In genomic region chr6:43916924-43917877, GRCh38 we compare ENCODE assay signal across 1 cellular context.
TF ChIP-seq lines count a peak whose summit lies in the region.

No MANE protein-coding gene starts in this region.

TF ChIP-seq in K562, 482 proteins besides CTCF, POLR2A, EP300 and RAD21 (continued from another document and continues in another):
- TF ChIP-seq, protein P1, sequence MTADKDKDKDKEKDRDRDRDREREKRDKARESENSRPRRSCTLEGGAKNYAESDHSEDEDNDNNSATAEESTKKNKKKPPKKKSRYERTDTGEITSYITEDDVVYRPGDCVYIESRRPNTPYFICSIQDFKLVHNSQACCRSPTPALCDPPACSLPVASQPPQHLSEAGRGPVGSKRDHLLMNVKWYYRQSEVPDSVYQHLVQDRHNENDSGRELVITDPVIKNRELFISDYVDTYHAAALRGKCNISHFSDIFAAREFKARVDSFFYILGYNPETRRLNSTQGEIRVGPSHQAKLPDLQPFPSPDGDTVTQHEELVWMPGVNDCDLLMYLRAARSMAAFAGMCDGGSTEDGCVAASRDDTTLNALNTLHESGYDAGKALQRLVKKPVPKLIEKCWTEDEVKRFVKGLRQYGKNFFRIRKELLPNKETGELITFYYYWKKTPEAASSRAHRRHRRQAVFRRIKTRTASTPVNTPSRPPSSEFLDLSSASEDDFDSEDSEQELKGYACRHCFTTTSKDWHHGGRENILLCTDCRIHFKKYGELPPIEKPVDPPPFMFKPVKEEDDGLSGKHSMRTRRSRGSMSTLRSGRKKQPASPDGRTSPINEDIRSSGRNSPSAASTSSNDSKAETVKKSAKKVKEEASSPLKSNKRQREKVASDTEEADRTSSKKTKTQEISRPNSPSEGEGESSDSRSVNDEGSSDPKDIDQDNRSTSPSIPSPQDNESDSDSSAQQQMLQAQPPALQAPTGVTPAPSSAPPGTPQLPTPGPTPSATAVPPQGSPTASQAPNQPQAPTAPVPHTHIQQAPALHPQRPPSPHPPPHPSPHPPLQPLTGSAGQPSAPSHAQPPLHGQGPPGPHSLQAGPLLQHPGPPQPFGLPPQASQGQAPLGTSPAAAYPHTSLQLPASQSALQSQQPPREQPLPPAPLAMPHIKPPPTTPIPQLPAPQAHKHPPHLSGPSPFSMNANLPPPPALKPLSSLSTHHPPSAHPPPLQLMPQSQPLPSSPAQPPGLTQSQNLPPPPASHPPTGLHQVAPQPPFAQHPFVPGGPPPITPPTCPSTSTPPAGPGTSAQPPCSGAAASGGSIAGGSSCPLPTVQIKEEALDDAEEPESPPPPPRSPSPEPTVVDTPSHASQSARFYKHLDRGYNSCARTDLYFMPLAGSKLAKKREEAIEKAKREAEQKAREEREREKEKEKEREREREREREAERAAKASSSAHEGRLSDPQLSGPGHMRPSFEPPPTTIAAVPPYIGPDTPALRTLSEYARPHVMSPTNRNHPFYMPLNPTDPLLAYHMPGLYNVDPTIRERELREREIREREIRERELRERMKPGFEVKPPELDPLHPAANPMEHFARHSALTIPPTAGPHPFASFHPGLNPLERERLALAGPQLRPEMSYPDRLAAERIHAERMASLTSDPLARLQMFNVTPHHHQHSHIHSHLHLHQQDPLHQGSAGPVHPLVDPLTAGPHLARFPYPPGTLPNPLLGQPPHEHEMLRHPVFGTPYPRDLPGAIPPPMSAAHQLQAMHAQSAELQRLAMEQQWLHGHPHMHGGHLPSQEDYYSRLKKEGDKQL (CRISPR knock-in tag; IDR thresholded peaks at IDR 0.05; ENCODE audit: borderline replicate concordance) = 0 out of 2 replicates have a peak, but pooled peaks have one; percentile 39
- peak; percentile 93; the same call in 1 of the 2 replicates for TF ChIP-seq KAT7 (CRISPR knock-in tag; IDR thresholded peaks at IDR 0.05; ENCODE audit: borderline replicate concordance)
- TF ChIP-seq RBM15 (IDR thresholded peaks at IDR 0.05; ENCODE audit: insufficient read depth, low read length) = no peak
- 0 out of 2 replicates have a peak, but pooled peaks have one; percentile 7 for TF ChIP-seq ZNF584 (CRISPR knock-in tag; IDR thresholded peaks at IDR 0.05; ENCODE audit: low read depth)
- TF ChIP-seq TOE1 (IDR thresholded peaks at IDR 0.05; ENCODE audit: borderline replicate concordance) = no peak
- 0 out of 2 replicates have a peak, but pooled peaks have one; percentile 1 for TF ChIP-seq TOE1 (CRISPR knock-in tag; IDR thresholded peaks at IDR 0.05; ENCODE audit: borderline replicate concordance, low read depth)
- 0 out of 2 replicates have a peak, but pooled peaks have one; percentile 43 for TF ChIP-seq ELF1 (tag; IDR thresholded peaks at IDR 0.05)
- TF ChIP-seq DDX20 (tag; IDR thresholded peaks at IDR 0.05; ENCODE audit: low read depth) = 0 out of 2 replicates have a peak, but pooled peaks have one; percentile 3
- no peak for TF ChIP-seq NR4A1 (CRISPR knock-in tag; IDR thresholded peaks at IDR 0.05)
- 0 out of 2 replicates have a peak, but pooled peaks have one; percentile 15 for TF ChIP-seq NR4A1 (tag; IDR thresholded peaks at IDR 0.05)
- TF ChIP-seq ZNF766 (CRISPR knock-in tag; conservative IDR thresholded peaks at IDR 0.05) = peak; percentile 26; the same call in 1 of the 2 replicates
- TF ChIP-seq, protein P2, sequence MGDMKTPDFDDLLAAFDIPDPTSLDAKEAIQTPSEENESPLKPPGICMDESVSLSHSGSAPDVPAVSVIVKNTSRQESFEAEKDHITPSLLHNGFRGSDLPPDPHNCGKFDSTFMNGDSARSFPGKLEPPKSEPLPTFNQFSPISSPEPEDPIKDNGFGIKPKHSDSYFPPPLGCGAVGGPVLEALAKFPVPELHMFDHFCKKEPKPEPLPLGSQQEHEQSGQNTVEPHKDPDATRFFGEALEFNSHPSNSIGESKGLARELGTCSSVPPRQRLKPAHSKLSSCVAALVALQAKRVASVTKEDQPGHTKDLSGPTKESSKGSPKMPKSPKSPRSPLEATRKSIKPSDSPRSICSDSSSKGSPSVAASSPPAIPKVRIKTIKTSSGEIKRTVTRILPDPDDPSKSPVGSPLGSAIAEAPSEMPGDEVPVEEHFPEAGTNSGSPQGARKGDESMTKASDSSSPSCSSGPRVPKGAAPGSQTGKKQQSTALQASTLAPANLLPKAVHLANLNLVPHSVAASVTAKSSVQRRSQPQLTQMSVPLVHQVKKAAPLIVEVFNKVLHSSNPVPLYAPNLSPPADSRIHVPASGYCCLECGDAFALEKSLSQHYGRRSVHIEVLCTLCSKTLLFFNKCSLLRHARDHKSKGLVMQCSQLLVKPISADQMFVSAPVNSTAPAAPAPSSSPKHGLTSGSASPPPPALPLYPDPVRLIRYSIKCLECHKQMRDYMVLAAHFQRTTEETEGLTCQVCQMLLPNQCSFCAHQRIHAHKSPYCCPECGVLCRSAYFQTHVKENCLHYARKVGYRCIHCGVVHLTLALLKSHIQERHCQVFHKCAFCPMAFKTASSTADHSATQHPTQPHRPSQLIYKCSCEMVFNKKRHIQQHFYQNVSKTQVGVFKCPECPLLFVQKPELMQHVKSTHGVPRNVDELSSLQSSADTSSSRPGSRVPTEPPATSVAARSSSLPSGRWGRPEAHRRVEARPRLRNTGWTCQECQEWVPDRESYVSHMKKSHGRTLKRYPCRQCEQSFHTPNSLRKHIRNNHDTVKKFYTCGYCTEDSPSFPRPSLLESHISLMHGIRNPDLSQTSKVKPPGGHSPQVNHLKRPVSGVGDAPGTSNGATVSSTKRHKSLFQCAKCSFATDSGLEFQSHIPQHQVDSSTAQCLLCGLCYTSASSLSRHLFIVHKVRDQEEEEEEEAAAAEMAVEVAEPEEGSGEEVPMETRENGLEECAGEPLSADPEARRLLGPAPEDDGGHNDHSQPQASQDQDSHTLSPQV (IDR thresholded peaks at IDR 0.05) = peak; percentile 22
- TF ChIP-seq, protein P3, sequence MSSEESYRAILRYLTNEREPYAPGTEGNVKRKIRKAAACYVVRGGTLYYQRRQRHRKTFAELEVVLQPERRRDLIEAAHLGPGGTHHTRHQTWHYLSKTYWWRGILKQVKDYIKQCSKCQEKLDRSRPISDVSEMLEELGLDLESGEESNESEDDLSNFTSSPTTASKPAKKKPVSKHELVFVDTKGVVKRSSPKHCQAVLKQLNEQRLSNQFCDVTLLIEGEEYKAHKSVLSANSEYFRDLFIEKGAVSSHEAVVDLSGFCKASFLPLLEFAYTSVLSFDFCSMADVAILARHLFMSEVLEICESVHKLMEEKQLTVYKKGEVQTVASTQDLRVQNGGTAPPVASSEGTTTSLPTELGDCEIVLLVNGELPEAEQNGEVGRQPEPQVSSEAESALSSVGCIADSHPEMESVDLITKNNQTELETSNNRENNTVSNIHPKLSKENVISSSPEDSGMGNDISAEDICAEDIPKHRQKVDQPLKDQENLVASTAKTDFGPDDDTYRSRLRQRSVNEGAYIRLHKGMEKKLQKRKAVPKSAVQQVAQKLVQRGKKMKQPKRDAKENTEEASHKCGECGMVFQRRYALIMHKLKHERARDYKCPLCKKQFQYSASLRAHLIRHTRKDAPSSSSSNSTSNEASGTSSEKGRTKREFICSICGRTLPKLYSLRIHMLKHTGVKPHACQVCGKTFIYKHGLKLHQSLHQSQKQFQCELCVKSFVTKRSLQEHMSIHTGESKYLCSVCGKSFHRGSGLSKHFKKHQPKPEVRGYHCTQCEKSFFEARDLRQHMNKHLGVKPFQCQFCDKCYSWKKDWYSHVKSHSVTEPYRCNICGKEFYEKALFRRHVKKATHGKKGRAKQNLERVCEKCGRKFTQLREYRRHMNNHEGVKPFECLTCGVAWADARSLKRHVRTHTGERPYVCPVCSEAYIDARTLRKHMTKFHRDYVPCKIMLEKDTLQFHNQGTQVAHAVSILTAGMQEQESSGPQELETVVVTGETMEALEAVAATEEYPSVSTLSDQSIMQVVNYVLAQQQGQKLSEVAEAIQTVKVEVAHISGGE (CRISPR knock-in tag; IDR thresholded peaks at IDR 0.05) = 0 out of 6 replicates have a peak, but pooled peaks of 1 of the 3 experiments have one; percentile 6
- no peak for TF ChIP-seq ASH1L (IDR thresholded peaks at IDR 0.05; ENCODE audit: borderline replicate concordance, low read depth, partially characterized antibody)
- peak; percentile 72; the same call in 1 of the 2 replicates for TF ChIP-seq LCOR (CRISPR knock-in tag; IDR thresholded peaks at IDR 0.05)
- 0 out of 2 replicates have a peak, but pooled peaks have one; percentile 35 for TF ChIP-seq BRD4 (IDR thresholded peaks at IDR 0.05)
- TF ChIP-seq SIRT6 (IDR thresholded peaks at IDR 0.05; ENCODE audit: low read depth, low read length) = no peak
- TF ChIP-seq JUND (IDR thresholded peaks at IDR 0.05; ENCODE audit: borderline replicate concordance, low read depth, low read length) = 0 out of 2 replicates have a peak, but pooled peaks have one; percentile 0
- TF ChIP-seq JUND (tag; IDR thresholded peaks at IDR 0.05; ENCODE audit: borderline replicate concordance, low read depth, low read length) = no peak
- TF ChIP-seq TAF7 (tag; IDR thresholded peaks at IDR 0.05) = 0 out of 2 replicates have a peak, but pooled peaks have one; percentile 14
- TF ChIP-seq, protein P4, sequence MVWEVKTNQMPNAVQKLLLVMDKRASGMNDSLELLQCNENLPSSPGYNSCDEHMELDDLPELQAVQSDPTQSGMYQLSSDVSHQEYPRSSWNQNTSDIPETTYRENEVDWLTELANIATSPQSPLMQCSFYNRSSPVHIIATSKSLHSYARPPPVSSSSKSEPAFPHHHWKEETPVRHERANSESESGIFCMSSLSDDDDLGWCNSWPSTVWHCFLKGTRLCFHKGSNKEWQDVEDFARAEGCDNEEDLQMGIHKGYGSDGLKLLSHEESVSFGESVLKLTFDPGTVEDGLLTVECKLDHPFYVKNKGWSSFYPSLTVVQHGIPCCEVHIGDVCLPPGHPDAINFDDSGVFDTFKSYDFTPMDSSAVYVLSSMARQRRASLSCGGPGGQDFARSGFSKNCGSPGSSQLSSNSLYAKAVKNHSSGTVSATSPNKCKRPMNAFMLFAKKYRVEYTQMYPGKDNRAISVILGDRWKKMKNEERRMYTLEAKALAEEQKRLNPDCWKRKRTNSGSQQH (CRISPR knock-in tag; IDR thresholded peaks at IDR 0.05) = 0 out of 2 replicates have a peak, but pooled peaks have one; percentile 3
- TF ChIP-seq, protein P5, sequence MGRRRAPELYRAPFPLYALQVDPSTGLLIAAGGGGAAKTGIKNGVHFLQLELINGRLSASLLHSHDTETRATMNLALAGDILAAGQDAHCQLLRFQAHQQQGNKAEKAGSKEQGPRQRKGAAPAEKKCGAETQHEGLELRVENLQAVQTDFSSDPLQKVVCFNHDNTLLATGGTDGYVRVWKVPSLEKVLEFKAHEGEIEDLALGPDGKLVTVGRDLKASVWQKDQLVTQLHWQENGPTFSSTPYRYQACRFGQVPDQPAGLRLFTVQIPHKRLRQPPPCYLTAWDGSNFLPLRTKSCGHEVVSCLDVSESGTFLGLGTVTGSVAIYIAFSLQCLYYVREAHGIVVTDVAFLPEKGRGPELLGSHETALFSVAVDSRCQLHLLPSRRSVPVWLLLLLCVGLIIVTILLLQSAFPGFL (CRISPR knock-in tag; IDR thresholded peaks at IDR 0.05) = 0 out of 2 replicates have a peak, but pooled peaks have one; percentile 21
